Comparison of ENCODE assay signal across 1 cellular context in the genomic region with DNA sequence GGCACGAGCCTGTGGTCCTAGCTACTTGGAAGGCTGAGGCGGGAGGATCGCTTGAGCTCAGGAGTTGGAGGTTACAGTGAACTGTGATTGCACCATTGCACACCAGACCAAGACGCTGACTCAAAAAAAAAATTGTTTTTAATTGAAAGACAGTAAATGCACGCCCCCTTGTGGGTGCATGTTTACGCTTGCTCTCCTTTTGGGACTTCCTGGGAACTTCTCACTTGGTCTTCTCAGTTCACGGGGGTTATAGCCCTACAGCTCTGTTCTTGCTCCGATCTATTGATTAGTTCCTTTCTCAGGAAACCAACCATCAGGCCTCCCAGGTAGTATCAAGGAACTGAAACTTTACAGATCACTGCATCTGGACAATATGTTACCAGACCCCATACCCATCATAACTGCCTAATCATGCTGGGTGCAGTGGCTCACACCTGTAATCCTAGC.
TF ChIP-seq lines count a peak whose summit lies in the region.

No MANE protein-coding gene starts in this region.

TF ChIP-seq in GM23338, 12 proteins besides CTCF, POLR2A, EP300 and RAD21 (continued from another document):
- TF ChIP-seq, protein P1, sequence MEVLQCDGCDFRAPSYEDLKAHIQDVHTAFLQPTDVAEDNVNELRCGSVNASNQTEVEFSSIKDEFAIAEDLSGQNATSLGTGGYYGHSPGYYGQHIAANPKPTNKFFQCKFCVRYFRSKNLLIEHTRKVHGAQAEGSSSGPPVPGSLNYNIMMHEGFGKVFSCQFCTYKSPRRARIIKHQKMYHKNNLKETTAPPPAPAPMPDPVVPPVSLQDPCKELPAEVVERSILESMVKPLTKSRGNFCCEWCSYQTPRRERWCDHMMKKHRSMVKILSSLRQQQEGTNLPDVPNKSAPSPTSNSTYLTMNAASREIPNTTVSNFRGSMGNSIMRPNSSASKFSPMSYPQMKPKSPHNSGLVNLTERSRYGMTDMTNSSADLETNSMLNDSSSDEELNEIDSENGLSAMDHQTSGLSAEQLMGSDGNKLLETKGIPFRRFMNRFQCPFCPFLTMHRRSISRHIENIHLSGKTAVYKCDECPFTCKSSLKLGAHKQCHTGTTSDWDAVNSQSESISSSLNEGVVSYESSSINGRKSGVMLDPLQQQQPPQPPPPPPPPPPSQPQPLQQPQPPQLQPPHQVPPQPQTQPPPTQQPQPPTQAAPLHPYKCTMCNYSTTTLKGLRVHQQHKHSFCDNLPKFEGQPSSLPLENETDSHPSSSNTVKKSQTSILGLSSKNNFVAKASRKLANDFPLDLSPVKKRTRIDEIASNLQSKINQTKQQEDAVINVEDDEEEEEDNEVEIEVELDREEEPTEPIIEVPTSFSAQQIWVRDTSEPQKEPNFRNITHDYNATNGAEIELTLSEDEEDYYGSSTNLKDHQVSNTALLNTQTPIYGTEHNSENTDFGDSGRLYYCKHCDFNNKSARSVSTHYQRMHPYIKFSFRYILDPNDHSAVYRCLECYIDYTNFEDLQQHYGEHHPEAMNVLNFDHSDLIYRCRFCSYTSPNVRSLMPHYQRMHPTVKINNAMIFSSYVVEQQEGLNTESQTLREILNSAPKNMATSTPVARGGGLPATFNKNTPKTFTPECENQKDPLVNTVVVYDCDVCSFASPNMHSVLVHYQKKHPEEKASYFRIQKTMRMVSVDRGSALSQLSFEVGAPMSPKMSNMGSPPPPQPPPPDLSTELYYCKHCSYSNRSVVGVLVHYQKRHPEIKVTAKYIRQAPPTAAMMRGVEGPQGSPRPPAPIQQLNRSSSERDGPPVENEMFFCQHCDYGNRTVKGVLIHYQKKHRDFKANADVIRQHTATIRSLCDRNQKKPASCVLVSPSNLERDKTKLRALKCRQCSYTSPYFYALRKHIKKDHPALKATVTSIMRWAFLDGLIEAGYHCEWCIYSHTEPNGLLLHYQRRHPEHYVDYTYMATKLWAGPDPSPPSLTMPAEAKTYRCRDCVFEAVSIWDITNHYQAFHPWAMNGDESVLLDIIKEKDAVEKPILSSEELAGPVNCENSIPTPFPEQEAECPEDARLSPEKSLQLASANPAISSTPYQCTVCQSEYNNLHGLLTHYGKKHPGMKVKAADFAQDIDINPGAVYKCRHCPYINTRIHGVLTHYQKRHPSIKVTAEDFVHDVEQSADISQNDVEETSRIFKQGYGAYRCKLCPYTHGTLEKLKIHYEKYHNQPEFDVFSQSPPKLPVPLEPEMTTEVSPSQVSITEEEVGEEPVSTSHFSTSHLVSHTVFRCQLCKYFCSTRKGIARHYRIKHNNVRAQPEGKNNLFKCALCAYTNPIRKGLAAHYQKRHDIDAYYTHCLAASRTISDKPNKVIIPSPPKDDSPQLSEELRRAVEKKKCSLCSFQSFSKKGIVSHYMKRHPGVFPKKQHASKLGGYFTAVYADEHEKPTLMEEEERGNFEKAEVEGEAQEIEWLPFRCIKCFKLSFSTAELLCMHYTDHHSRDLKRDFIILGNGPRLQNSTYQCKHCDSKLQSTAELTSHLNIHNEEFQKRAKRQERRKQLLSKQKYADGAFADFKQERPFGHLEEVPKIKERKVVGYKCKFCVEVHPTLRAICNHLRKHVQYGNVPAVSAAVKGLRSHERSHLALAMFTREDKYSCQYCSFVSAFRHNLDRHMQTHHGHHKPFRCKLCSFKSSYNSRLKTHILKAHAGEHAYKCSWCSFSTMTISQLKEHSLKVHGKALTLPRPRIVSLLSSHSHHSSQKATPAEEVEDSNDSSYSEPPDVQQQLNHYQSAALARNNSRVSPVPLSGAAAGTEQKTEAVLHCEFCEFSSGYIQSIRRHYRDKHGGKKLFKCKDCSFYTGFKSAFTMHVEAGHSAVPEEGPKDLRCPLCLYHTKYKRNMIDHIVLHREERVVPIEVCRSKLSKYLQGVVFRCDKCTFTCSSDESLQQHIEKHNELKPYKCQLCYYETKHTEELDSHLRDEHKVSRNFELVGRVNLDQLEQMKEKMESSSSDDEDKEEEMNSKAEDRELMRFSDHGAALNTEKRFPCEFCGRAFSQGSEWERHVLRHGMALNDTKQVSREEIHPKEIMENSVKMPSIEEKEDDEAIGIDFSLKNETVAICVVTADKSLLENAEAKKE (CRISPR knock-in tag; IDR thresholded peaks at IDR 0.05), result no peak
- TF ChIP-seq ZNF114 (CRISPR knock-in tag; IDR thresholded peaks at IDR 0.05), result no peak
